ENCODE assay signal across 8 cellular contexts in genomic region chr17:81512984-81513668, GRCh38. TPM values are rescaled to one million over a fixed set of nuclear protein-coding genes. Genes with fewer than 3 reads are reported as not detected.
DNase-seq lines count a peak whose midpoint lies in the region; ATAC-seq and TF ChIP-seq lines count a peak whose summit lies in the region.

No MANE protein-coding gene starts in this region.

- peaks cover 29% of the 10 kb centered on the region for H3K36me3 Mint-ChIP-seq in glutamatergic neuron (ENCODE audit: unreplicated experiment)

- TF ChIP-seq CTCF in glutamatergic neuron (IDR thresholded peaks at IDR 0.05; ENCODE audit: partially characterized antibody, unreplicated experiment) (no peak), ovary (IDR thresholded peaks at IDR 0.05) (no peak)

- peak; percentile 31 for DNase-seq in DMS79 treated with DMSO at 0.1 percent for 48 hours (lab: John Stamatoyannopoulos, UW)
- DNase-seq in OCI-M1 (lab: John Stamatoyannopoulos, UW) = peak; percentile 44
- peak; percentile 67 for DNase-seq in activated naive CD4-positive, alpha-beta T cell treated with anti-CD3 and anti-CD28 coated beads, Interleukin-2, amount 50 U/mL, for 16 hours
- DNase-seq in glutamatergic neuron = peak; percentile 64
- peak; percentile 67 to 79 (median 74) for DNase-seq in ovary
- DNase-seq in hepatic stellate cell (ENCODE audit: low spot score) = no peak

- peaks cover 35% of the 10 kb centered on the region for H3K9me3 Mint-ChIP-seq in glutamatergic neuron (ENCODE audit: unreplicated experiment)

- no peaks in the 10 kb centered on the region for H3K9me3 ChIP-seq in ovary

- H3K27me3 Mint-ChIP-seq in glutamatergic neuron (ENCODE audit: unreplicated experiment) = peaks cover 38% of the 10 kb centered on the region

- peaks cover 14% of the 10 kb centered on the region for H3K4me1 ChIP-seq in ovary (ENCODE audit: insufficient read depth)

- intact Hi-C loops in ovary (cut with DNase I) = loop anchor here in 2 of 4 donors (5.0 kb wide), 2 partner anchors 111 to 116 kb away; partner anchors contain the start of gene BAHCC1 (in 1 of the 2)

- ATAC-seq in HG03135 (IDR thresholded peaks at IDR 0.05; ENCODE audit: unreplicated experiment) (peak; percentile 8), GM21529 (IDR thresholded peaks at IDR 0.05; ENCODE audit: unreplicated experiment) (no peak)

- peak overlapping the region; percentile 93 for H3K4me3 ChIP-seq in ovary

- H3K27me3 ChIP-seq in ovary = no peaks in the 10 kb centered on the region

- peaks cover 13% of the 10 kb centered on the region for H3K4me1 Mint-ChIP-seq in glutamatergic neuron (ENCODE audit: low read depth, unreplicated experiment)

- 0 to 1% (median 0%) methylated on average over 18 to 68 of the region's 68 CpGs for WGBS in ovary, 3 donors

- TF ChIP-seq POLR2A in ovary (IDR thresholded peaks at IDR 0.05) = peak; percentile 77

- H3K27ac Mint-ChIP-seq in glutamatergic neuron (ENCODE audit: unreplicated experiment) = peak overlapping the region; percentile 77

- TF ChIP-seq EP300 in ovary (IDR thresholded peaks at IDR 0.05) = no peak

- H3K27ac ChIP-seq in ovary = peak overlapping the region; percentile 98 to 100

- H3K36me3 ChIP-seq in ovary = no peaks in the 10 kb centered on the region

- peak overlapping the region; percentile 76 for H3K4me3 Mint-ChIP-seq in glutamatergic neuron (ENCODE audit: unreplicated experiment)

RNA-seq across cellular contexts. Expression of gene ACTG1, which starts 0.5 kb away (rescaled TPM):
- total RNA-seq in glutamatergic neuron (ENCODE audit: unreplicated experiment) = 5,342 TPM
- 1,000 to 10,000 TPM; 3,016 to 5,681 (median 4,174) TPM for total RNA-seq in ovary
- 1,000 to 10,000 TPM; 1,825 to 3,391 TPM for polyA plus RNA-seq in ovary

RNA-seq across cellular contexts. Expression of gene FSCN2, which starts 15.1 kb away (rescaled TPM):
- total RNA-seq in glutamatergic neuron (ENCODE audit: unreplicated experiment) = 6.1 TPM
- 1 to 10 TPM; 1.8 to 6.4 (median 3.9) TPM for total RNA-seq in ovary
- polyA plus RNA-seq in ovary = 1 to 10 TPM in 1 of 2 donors, under 1 TPM in 1; 0.13 to 1.6 TPM

RNA-seq across cellular contexts. Expression of gene FAAP100, which starts 39.0 kb away (rescaled TPM):
- 56.5 TPM for total RNA-seq in glutamatergic neuron (ENCODE audit: unreplicated experiment)
- total RNA-seq in ovary = 10 to 100 TPM; 14.9 to 29.1 (median 25.1) TPM
- 10 to 100 TPM in 1 of 2 donors, under 1 TPM in 1; 0.77 to 19.7 TPM for polyA plus RNA-seq in ovary
